ENCODE assay signal across 8 cellular contexts in genomic region chr1:18902523-18903312, GRCh38. TPM values are rescaled to one million over a fixed set of nuclear protein-coding genes. Genes with fewer than 3 reads are reported as not detected.
DNase-seq lines count a peak whose midpoint lies in the region; ATAC-seq and TF ChIP-seq lines count a peak whose summit lies in the region.

TSS of gene ALDH4A1 (minus strand) at chr1:18902555. CDS start at chr1:18902523, 32 bp downstream.

- H3K4me3 Mint-ChIP-seq in activated T-cell treated with anti-CD3 and anti-CD28 coated beads, Interleukin-2, amount 50 U/mL, for 4 hours: peak within 1 kb of the TSS; percentile 90

- H3K9ac ChIP-seq in PC-3 (ENCODE audit: low read length): peak within 1 kb of the TSS; percentile 86

- H3K9me3 ChIP-seq in PC-3 (ENCODE audit: low read length) (no peaks in the 10 kb centered on the region), mucosa of descending colon (no peaks in the 10 kb centered on the region)

- H3K4me3 ChIP-seq in PC-3 (ENCODE audit: low read length): peak within 1 kb of the TSS; percentile 96
- peak within 1 kb of the TSS; percentile 82 for H3K4me3 ChIP-seq in epithelial cell of proximal tubule (ENCODE audit: low read depth, low read length)
- H3K4me3 ChIP-seq in mucosa of descending colon: peak within 1 kb of the TSS; percentile 44

- peak within 1 kb of the TSS; percentile 86 for H3K27ac ChIP-seq in PC-3 (ENCODE audit: low read length)

- no peak for TF ChIP-seq RAD21 in Ishikawa (IDR thresholded peaks at IDR 0.05; ENCODE audit: low read depth)

- peak within 1 kb of the TSS; percentile 93 for H2AFZ ChIP-seq in PC-3 (ENCODE audit: low read length)

- peaks cover 6% of the 10 kb centered on the region for H3F3A ChIP-seq in PC-3 (ENCODE audit: low read length, unreplicated experiment)

- H3K9me2 ChIP-seq in PC-3 (replicated peaks; ENCODE audit: low read length): no peaks in the 10 kb centered on the region

- no peaks in the 10 kb centered on the region for H4K20me1 ChIP-seq in PC-3 (ENCODE audit: low read length)

- intact Hi-C loops in PC-3 (cut with micrococcal nuclease) (loop anchor here (5.0 to 10.0 kb wide), 2 partner anchors 55 to 342 kb away; partner anchors contain the start of gene IFFO2), mucosa of descending colon (cut with DNase I, micrococcal nuclease) (loop anchor here (10.0 kb wide), 2 partner anchors 52 to 192 kb away; partner anchors contain the start of gene IFFO2 (in 1 of the 2))

- peaks cover 6% of the 10 kb centered on the region; the same call in 1 of the 2 replicates for H3K36me3 ChIP-seq in PC-3 (ENCODE audit: low read depth, low read length)
- H3K36me3 ChIP-seq in mucosa of descending colon (ENCODE audit: low read depth): no peaks in the 10 kb centered on the region

- POLR2A ChIA-PET in PC-3 (lab: Charles Lee; ENCODE audit: unreplicated experiment): interaction anchor here (0.6 kb wide), 2 partner anchors 74 to 239 kb away, joined by 4 read pairs; no protein-coding TSS in a partner anchor

- TF ChIP-seq CTCF in PC-3 (conservative IDR thresholded peaks at IDR 0.05; ENCODE audit: low read depth, low read length) (no peak), epithelial cell of proximal tubule (conservative IDR thresholded peaks at IDR 0.05; ENCODE audit: low read depth, low read length) (no peak), mucosa of descending colon (IDR thresholded peaks at IDR 0.05) (no peak)

- no peaks in the 10 kb centered on the region for H3K27me3 ChIP-seq in PC-3 (ENCODE audit: low read length)

- peaks cover 3% of the 10 kb centered on the region for H3K36me3 Mint-ChIP-seq in activated T-cell treated with anti-CD3 and anti-CD28 coated beads, Interleukin-2, amount 50 U/mL, for 4 hours (ENCODE audit: insufficient read depth)

- H3K9me3 Mint-ChIP-seq in activated T-cell treated with anti-CD3 and anti-CD28 coated beads, Interleukin-2, amount 50 U/mL, for 4 hours: no peaks in the 10 kb centered on the region

- TF ChIP-seq EP300 in Ishikawa (IDR thresholded peaks at IDR 0.05; ENCODE audit: borderline replicate concordance): no peak; the same call in 1 of the 2 replicates

- H3K79me2 ChIP-seq in PC-3 (ENCODE audit: low read length): peaks cover 4% of the 10 kb centered on the region; the same call in 1 of the 2 replicates

- BruUV-seq in PC-3 (replicated peaks; lab: Mats Ljungman, UMichigan): no TSS peak

- ATAC-seq in GM21619 (IDR thresholded peaks at IDR 0.05; ENCODE audit: unreplicated experiment) (peak; percentile 95), PC-3 (peak; percentile 95), mucosa of descending colon (peak; percentile 97)
- peak; percentile 98 for ATAC-seq in activated T-cell treated with anti-CD3 and anti-CD28 coated beads, Interleukin-2, amount 50 U/mL, for 4 hours

- no peaks in the 10 kb centered on the region for H3K27me3 Mint-ChIP-seq in activated T-cell treated with anti-CD3 and anti-CD28 coated beads, Interleukin-2, amount 50 U/mL, for 4 hours (ENCODE audit: low read depth)

- H3K4me1 Mint-ChIP-seq in activated T-cell treated with anti-CD3 and anti-CD28 coated beads, Interleukin-2, amount 50 U/mL, for 4 hours (ENCODE audit: low read depth): peaks cover 20% of the 10 kb centered on the region

- DNase-seq in DMS153 treated with DMSO at 0.1 percent for 48 hours (lab: John Stamatoyannopoulos, UW; ENCODE audit: unreplicated experiment) (peak; percentile 96), PC-3 (peak; percentile 98), epithelial cell of proximal tubule (ENCODE audit: low read depth) (peak; percentile 87), mucosa of descending colon (peak; percentile 96 to 98 (median 96))
- DNase-seq in activated T-cell treated with anti-CD3 and anti-CD28 coated beads, Interleukin-2, amount 50 U/mL, for 4 hours: peak; percentile 87
- DNase-seq in stimulated activated CD8-positive, alpha-beta memory T cell treated with anti-CD3 and anti-CD28 coated beads, Interleukin-4, amount 100 ng/mL, for 1 hour (ENCODE audit: low read depth in 2 of 2, low spot score in 1 of 2): peak; percentile 81 to 84

- CTCF ChIA-PET in PC-3 (lab: Charles Lee): interaction anchor here (1.0 to 1.1 kb wide), 2 partner anchors 11 to 12 kb away, joined by 5 to 7 read pairs; no protein-coding TSS in a partner anchor

- peak within 1 kb of the TSS; percentile 96 for H3K4me2 ChIP-seq in PC-3 (ENCODE audit: low read length)

- H3K4me1 ChIP-seq in PC-3 (ENCODE audit: insufficient read depth, low read length): peaks cover 26% of the 10 kb centered on the region
- H3K4me1 ChIP-seq in mucosa of descending colon (ENCODE audit: low read depth): peaks cover 10% of the 10 kb centered on the region

TF ChIP-seq in Ishikawa, 13 proteins besides CTCF, POLR2A, EP300 and RAD21:
- 0 out of 2 replicates have a peak, but pooled peaks have one; percentile 8 for TF ChIP-seq TEAD4 (IDR thresholded peaks at IDR 0.05)
- peak; percentile 97 for TF ChIP-seq MAX (IDR thresholded peaks at IDR 0.05)
- TF ChIP-seq TAF1 (IDR thresholded peaks at IDR 0.05; ENCODE audit: low read depth): peak; percentile 33; the same call in 1 of the 2 replicates
- TF ChIP-seq YY1 (IDR thresholded peaks at IDR 0.05; ENCODE audit: low read depth): peak; percentile 35; the same call in 1 of the 2 replicates
- TF ChIP-seq CEBPB (IDR thresholded peaks at IDR 0.05): no peak
- TF ChIP-seq USF1 (IDR thresholded peaks at IDR 0.05): peak; percentile 98

RNA-seq across cellular contexts. Expression of gene ALDH4A1, which starts in this region (rescaled TPM):
- 18.1 and 24.9 TPM in 2 replicates for total RNA-seq in PC-3 (2014; rRNA removed)
- 1 to 10 TPM; 4.2 to 4.6 (median 4.4) TPM for total RNA-seq in activated T-cell treated with anti-CD3 and anti-CD28 coated beads, Interleukin-2, amount 50 U/mL, for 4 hours
- total RNA-seq in epithelial cell of proximal tubule: 15.2 and 27.0 TPM in 2 replicates
- total RNA-seq in mucosa of descending colon: 1 to 10 TPM; 2.7 to 7.7 (median 5.6) TPM

Comparison
In these comparisons a context has a peak if more than half of its experiments do, and no peak if none do; other contexts are left out.
1. Peak in every context shown above with its lines: DNase-seq, ATAC-seq, H3K4me3 ChIP-seq and H3K27ac ChIP-seq.
2. H3K4me3 ChIP-seq: peak in every context shown above with its lines; median percentile 96 in PC-3; 82 in epithelial cell of proximal tubule; 44 in mucosa of descending colon.